ENCODE assay signal across 10 cellular contexts in genomic region chr20:25238319-25239037, GRCh38. TPM values are rescaled to one million over a fixed set of nuclear protein-coding genes. Genes with fewer than 3 reads are reported as not detected.
DNase-seq lines count a peak whose midpoint lies in the region; ATAC-seq and TF ChIP-seq lines count a peak whose summit lies in the region.
"Had no signal": no experiment of that assay in that cellular context is flagged by ENCODE, and none has a peak within 500 bp of the region (broad histone marks: within the 10 kb centered on the region; RNA-seq: fewer than 3 reads in every experiment).

No MANE protein-coding gene starts in this region.

- no peaks in the 10 kb centered on the region for H4K20me1 ChIP-seq in SK-N-SH (ENCODE audit: insufficient read depth)

- H3K9me2 ChIP-seq in SK-N-SH: no peaks in the 10 kb centered on the region

- H3K27me3 Mint-ChIP-seq in activated CD4-positive, alpha-beta T cell treated with anti-CD3 and anti-CD28 coated beads for 36 hours: peaks cover 12% of the 10 kb centered on the region

- DNase-seq in activated CD4-positive, alpha-beta T cell treated with anti-CD3 and anti-CD28 coated beads for 36 hours: no peak
- no peak for DNase-seq in activated CD4-positive, alpha-beta T cell treated with anti-CD3 and anti-CD28 coated beads, Interleukin-2, amount 50 U/mL, for 48 hours
- DNase-seq in SK-N-SH: no peak
- DNase-seq in NOMO-1 (lab: John Stamatoyannopoulos, UW; ENCODE audit: unreplicated experiment in 2 of 2): no peak
- no peak for DNase-seq in NCI-H2081 treated with DMSO at 0.1 percent for 48 hours (lab: John Stamatoyannopoulos, UW)
- DNase-seq in NCI-H446 treated with DMSO at 0.1 percent for 48 hours (lab: John Stamatoyannopoulos, UW): no peak
- DNase-seq: cerebellar nuclear complex, NCI-H2029 treated with DMSO at 0.1 percent for 48 hours had no signal

- no peak for TF ChIP-seq RAD21 in SK-N-SH (IDR thresholded peaks at IDR 0.05; ENCODE audit: low read length)

- H3K4me3 ChIP-seq in SK-N-SH (ENCODE audit: low read depth in 2 of 2, low read length in 1 of 2) (no peak overlapping the region), skin epidermis (no peak overlapping the region)

- H3K9me3 Mint-ChIP-seq in activated CD4-positive, alpha-beta T cell treated with anti-CD3 and anti-CD28 coated beads for 36 hours (ENCODE audit: low read depth): peaks cover 2% of the 10 kb centered on the region

- H3K4me1 Mint-ChIP-seq in activated CD4-positive, alpha-beta T cell treated with anti-CD3 and anti-CD28 coated beads for 36 hours: peaks cover 30% of the 10 kb centered on the region

- no peaks in the 10 kb centered on the region for H3K27me3 ChIP-seq in SK-N-SH (ENCODE audit: insufficient read depth)

- POLR2A ChIA-PET in activated CD4-positive, alpha-beta T cell treated with anti-CD3 and anti-CD28 coated beads for 36 hours (lab: Charles Lee): no interaction called here
- POLR2A ChIA-PET in SK-N-SH (lab: Yijun Ruan, JAX): no interaction called here

- H3K9ac ChIP-seq in SK-N-SH: peak overlapping the region; percentile 75

- H3K79me2 ChIP-seq in SK-N-SH (ENCODE audit: insufficient read depth): no peaks in the 10 kb centered on the region

- H3K4me2 ChIP-seq in SK-N-SH: peak overlapping the region; percentile 76

- H3K4me3 Mint-ChIP-seq in activated CD4-positive, alpha-beta T cell treated with anti-CD3 and anti-CD28 coated beads for 36 hours: peak overlapping the region; percentile 56

- intact Hi-C loops in activated CD4-positive, alpha-beta T cell treated with anti-CD3 and anti-CD28 coated beads for 36 hours (cut with DNase I, micrococcal nuclease): loop anchor here (1.0 kb wide), 3 partner anchors 8 to 15 kb away; no protein-coding TSS in a partner anchor

- H3K4me1 ChIP-seq in SK-N-SH (ENCODE audit: control insufficient read depth in 1 of 2, insufficient read depth in 2 of 2, low read depth in 1 of 2, low read length in 1 of 2): peaks cover 6 to 20% of the 10 kb centered on the region in 2 experiments; a peak in 3 of 4 replicates

- peaks cover 17% of the 10 kb centered on the region for H3F3A ChIP-seq in SK-N-SH (replicated peaks; ENCODE audit: insufficient read depth)

- no peak for TF ChIP-seq EP300 in SK-N-SH (IDR thresholded peaks at IDR 0.05; ENCODE audit: borderline replicate concordance in 1 of 2, low read depth in 1 of 2, low read length in 1 of 2)

- no peak for TF ChIP-seq CTCF in SK-N-SH (IDR thresholded peaks at IDR 0.05)

- H2AFZ ChIP-seq in SK-N-SH (ENCODE audit: low read depth): no peak overlapping the region

- no peak for ATAC-seq in activated CD4-positive, alpha-beta T cell treated with anti-CD3 and anti-CD28 coated beads for 36 hours
- ATAC-seq in esophagus mucosa: peak; percentile 70

- H3K36me3 Mint-ChIP-seq in activated CD4-positive, alpha-beta T cell treated with anti-CD3 and anti-CD28 coated beads for 36 hours (ENCODE audit: low read depth): no peaks in the 10 kb centered on the region

- H3K27ac ChIP-seq in SK-N-SH (ENCODE audit: low read depth in 2 of 2, low read length in 1 of 2) (peak overlapping the region in 1 of 2 experiments; percentile 98; a peak in 2 of 4 replicates), skin epidermis (peak overlapping the region in 15 of 21 experiments; percentile 2 to 70 (median 40))

- no peaks in the 10 kb centered on the region for H3K36me3 ChIP-seq in SK-N-SH (replicated peaks in 1 of 2; ENCODE audit: control insufficient read depth in 1 of 2, insufficient read depth in 2 of 2, low read length in 1 of 2)

- CTCF ChIA-PET in activated CD4-positive, alpha-beta T cell treated with anti-CD3 and anti-CD28 coated beads for 36 hours (lab: Charles Lee): interaction anchor here (0.7 to 0.8 kb wide), 2 partner anchors 103 to 728 kb away, joined by 3 read pairs; no protein-coding TSS in a partner anchor
- CTCF ChIA-PET in SK-N-SH (lab: Yijun Ruan, JAX): interaction anchor here (0.9 kb wide), 1 partner anchor 13 kb away, joined by 3 read pairs; no protein-coding TSS in a partner anchor

- no peaks in the 10 kb centered on the region for H3K9me3 ChIP-seq in SK-N-SH

- 92% methylated on average over 7 of the region's 12 CpGs for whole genome bisulfite sequencing in SK-N-SH (ENCODE audit: low lambda C conversion rate)

- peak overlapping the region; percentile 96 for H3K27ac Mint-ChIP-seq in activated CD4-positive, alpha-beta T cell treated with anti-CD3 and anti-CD28 coated beads for 36 hours

TF ChIP-seq in SK-N-SH, 30 proteins besides CTCF, POLR2A, EP300 and RAD21 (continues in another document):
- TF ChIP-seq GABPA (IDR thresholded peaks at IDR 0.05; ENCODE audit: low read depth) (no peak), USF1 (IDR thresholded peaks at IDR 0.05; ENCODE audit: borderline replicate concordance, low read depth) (no peak), FOSL2 (IDR thresholded peaks at IDR 0.05; ENCODE audit: borderline replicate concordance, low read depth) (no peak), FOXJ3 (CRISPR knock-in tag; IDR thresholded peaks at IDR 0.05) (no peak), TEAD4 (IDR thresholded peaks at IDR 0.05; ENCODE audit: borderline replicate concordance, insufficient read depth) (no peak), ZBTB33 (IDR thresholded peaks at IDR 0.05; ENCODE audit: borderline replicate concordance, low read depth) (no peak), MAX (IDR thresholded peaks at IDR 0.05; ENCODE audit: low read depth) (no peak), JUND (IDR thresholded peaks at IDR 0.05) (no peak), TCF12 (IDR thresholded peaks at IDR 0.05) (no peak), SMC3 (IDR thresholded peaks at IDR 0.05; ENCODE audit: low read depth, low read length) (no peak), FOXM1 (IDR thresholded peaks at IDR 0.05; ENCODE audit: low read depth) (no peak), RXRA (IDR thresholded peaks at IDR 0.05; ENCODE audit: borderline replicate concordance, low read depth) (no peak), MXI1 (IDR thresholded peaks at IDR 0.05; ENCODE audit: low read depth, low read length) (no peak), MEF2A (IDR thresholded peaks at IDR 0.05; ENCODE audit: borderline replicate concordance, low read depth) (no peak), RFX5 (IDR thresholded peaks at IDR 0.05; ENCODE audit: low read length) (no peak)

RNA-seq across cellular contexts. Expression of gene PYGB, which starts 9.4 kb away (rescaled TPM):
- total RNA-seq in activated CD4-positive, alpha-beta T cell treated with anti-CD3 and anti-CD28 coated beads for 36 hours: 10 to 100 TPM; 18.0 to 21.1 TPM
- 32.2 and 35.8 TPM in 2 replicates for polyA plus RNA-seq in SK-N-SH (2012; rRNA removed)
- polyA plus RNA-seq in SK-N-SH (2012; cell fraction: cytosol; rRNA removed): 16.8 and 25.0 TPM in 2 replicates
- 75.6 and 77.6 TPM in 2 replicates for polyA plus RNA-seq in SK-N-SH (2012; cell fraction: nucleus; rRNA removed)
- total RNA-seq in esophagus mucosa: 63.1 TPM

RNA-seq across cellular contexts. Expression of gene ENTPD6, which starts 43.0 kb away (rescaled TPM):
- 10 to 100 TPM; 34.3 to 41.5 TPM for total RNA-seq in activated CD4-positive, alpha-beta T cell treated with anti-CD3 and anti-CD28 coated beads for 36 hours
- 76.1 and 78.2 TPM in 2 replicates for polyA plus RNA-seq in SK-N-SH (2012; rRNA removed)
- 36.3 and 54.5 TPM in 2 replicates for polyA plus RNA-seq in SK-N-SH (2012; cell fraction: cytosol; rRNA removed)
- polyA plus RNA-seq in SK-N-SH (2012; cell fraction: nucleus; rRNA removed): 172 and 200 TPM in 2 replicates
- total RNA-seq in esophagus mucosa: 27.3 TPM
